ENCODE assay signal across 1 cellular context in the genomic region with DNA sequence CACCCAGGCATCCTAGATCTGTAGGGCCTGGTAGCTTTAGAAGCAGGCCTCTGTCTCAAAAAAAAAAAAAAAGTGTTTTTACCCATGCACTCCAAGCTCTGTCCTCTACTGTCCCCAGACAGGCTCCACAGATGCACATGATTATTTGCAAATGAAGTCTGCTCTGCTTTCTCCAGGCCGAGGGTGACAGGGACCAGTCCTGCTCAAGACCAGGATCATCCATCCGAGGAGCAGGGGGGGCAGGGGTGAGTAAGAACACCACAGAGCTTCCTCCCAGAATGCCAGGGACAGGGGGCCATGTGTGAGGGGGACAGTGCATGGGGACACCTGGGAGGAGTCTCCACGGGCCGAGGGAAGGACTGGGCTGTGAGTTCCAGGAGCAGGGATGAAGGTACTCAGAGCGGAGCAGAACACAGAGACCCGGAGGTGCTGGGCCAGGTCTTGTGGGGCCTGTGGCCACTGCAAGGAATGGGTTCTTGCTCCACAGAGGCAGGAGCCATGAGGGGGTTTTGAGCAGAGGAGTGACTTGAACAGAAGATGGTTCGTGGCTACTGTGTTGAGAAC.
TF ChIP-seq lines count a peak whose summit lies in the region.

No MANE protein-coding gene starts in this region.

TF ChIP-seq in HepG2, 621 proteins besides CTCF, POLR2A, EP300 and RAD21:
- TF ChIP-seq, protein P1, sequence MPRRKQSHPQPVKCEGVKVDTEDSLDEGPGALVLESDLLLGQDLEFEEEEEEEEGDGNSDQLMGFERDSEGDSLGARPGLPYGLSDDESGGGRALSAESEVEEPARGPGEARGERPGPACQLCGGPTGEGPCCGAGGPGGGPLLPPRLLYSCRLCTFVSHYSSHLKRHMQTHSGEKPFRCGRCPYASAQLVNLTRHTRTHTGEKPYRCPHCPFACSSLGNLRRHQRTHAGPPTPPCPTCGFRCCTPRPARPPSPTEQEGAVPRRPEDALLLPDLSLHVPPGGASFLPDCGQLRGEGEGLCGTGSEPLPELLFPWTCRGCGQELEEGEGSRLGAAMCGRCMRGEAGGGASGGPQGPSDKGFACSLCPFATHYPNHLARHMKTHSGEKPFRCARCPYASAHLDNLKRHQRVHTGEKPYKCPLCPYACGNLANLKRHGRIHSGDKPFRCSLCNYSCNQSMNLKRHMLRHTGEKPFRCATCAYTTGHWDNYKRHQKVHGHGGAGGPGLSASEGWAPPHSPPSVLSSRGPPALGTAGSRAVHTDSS (CRISPR knock-in tag; conservative IDR thresholded peaks at IDR 0.05): no peak
- no peak for TF ChIP-seq ZNF382 (CRISPR knock-in tag; IDR thresholded peaks at IDR 0.05; ENCODE audit: borderline replicate concordance)
- no peak for TF ChIP-seq ZNF121 (CRISPR knock-in tag; IDR thresholded peaks at IDR 0.05)
- no peak for TF ChIP-seq RBAK (CRISPR knock-in tag; IDR thresholded peaks at IDR 0.05)
- no peak for TF ChIP-seq ZNF773 (CRISPR knock-in tag; IDR thresholded peaks at IDR 0.05; ENCODE audit: borderline replicate concordance)
- no peak for TF ChIP-seq STAG1 (CRISPR knock-in tag; IDR thresholded peaks at IDR 0.05)
- TF ChIP-seq SIN3A (IDR thresholded peaks at IDR 0.05; ENCODE audit: borderline replicate concordance, low read depth, low read length): peak; percentile 21; the same call in 1 of the 2 replicates
- no peak for TF ChIP-seq LCORL (IDR thresholded peaks at IDR 0.05)
- TF ChIP-seq LCORL (CRISPR knock-in tag; IDR thresholded peaks at IDR 0.05): no peak
- TF ChIP-seq GATAD1 (CRISPR knock-in tag; IDR thresholded peaks at IDR 0.05): no peak
- no peak for TF ChIP-seq ZFYVE20 (CRISPR knock-in tag; IDR thresholded peaks at IDR 0.05; ENCODE audit: borderline replicate concordance, low read depth)
- 0 out of 2 replicates have a peak, but pooled peaks have one; percentile 16 for TF ChIP-seq ZNF263 (CRISPR knock-in tag; IDR thresholded peaks at IDR 0.05)
- no peak for TF ChIP-seq MED13 (CRISPR knock-in tag; IDR thresholded peaks at IDR 0.05)
- TF ChIP-seq ZFAT (CRISPR knock-in tag; conservative IDR thresholded peaks at IDR 0.05): no peak
